In the genomic region with DNA sequence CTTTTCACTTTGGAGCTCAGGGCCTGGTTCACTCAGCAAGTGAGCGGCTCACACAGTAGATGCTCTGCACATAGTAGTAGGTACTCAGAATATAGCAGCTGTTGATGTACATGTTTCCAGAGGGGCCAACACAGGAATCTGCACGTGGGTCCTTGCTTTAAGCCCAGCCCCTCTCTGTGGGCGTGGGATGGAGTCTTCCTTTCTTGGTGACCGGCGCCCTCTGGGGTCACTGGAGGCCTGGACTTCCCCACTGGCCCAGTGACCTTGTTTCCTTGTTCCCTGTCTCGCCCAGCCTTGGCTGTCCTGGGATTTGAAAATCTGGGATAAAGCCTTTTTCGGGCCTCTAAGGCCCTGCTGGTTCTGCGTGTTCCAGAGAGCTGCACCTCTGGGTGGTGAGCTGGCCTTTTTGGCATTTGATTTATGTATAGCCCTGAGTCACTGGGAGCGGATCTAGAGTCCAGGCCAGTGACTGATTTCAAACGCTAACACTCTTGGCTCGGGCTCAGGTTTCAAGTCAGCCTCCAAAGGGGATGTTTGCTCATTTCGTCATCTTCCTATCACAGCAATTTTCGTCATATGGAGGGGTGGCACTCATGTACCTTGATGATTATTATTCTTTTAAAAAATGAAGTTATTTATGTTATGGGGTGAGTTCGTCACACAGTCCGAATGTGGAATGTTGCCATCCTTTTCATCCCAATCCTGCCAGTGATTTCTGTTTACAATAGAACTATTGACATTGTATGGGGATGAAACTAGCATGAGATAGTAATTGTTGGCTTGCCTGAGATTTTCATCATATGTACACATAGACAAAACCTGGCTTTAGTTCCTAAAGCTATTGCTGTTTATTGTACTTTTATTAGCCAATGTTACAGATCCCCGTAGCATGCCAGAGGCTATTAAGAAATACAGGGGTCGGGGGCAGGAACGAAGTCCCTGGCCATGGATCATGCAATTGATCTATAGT, we compare ENCODE assay signal across 7 cellular contexts.
DNase-seq lines count a peak whose midpoint lies in the region; ATAC-seq, FAIRE-seq and TF ChIP-seq lines count a peak whose summit lies in the region.

No MANE protein-coding gene starts in this region.

- H3K4me3 ChIP-seq in PC-9 (peak overlapping the region; percentile 39; the same call in 1 of the 2 replicates), H1 (ENCODE audit: extremely low read depth in 1 of 4, insufficient read depth in 2 of 4, low read depth in 3 of 4, low read length in 4 of 4) (no peak overlapping the region)

- peak; percentile 58 to 64; a peak in 3 of 4 replicates for TF ChIP-seq RAD21 in H1 (IDR thresholded peaks at IDR 0.05 in 1 of 2, conservative IDR thresholded peaks at IDR 0.05 in 1 of 2; ENCODE audit: low read depth in 2 of 2, low read length in 2 of 2)

- POLR2A ChIA-PET in PC-9 (lab: Charles Lee; ENCODE audit: unreplicated experiment), result interaction anchor here (0.6 kb wide), 4 partner anchors 26 to 271 kb away, joined by 3 to 7 read pairs (median 3); no protein-coding TSS in a partner anchor
- POLR2A ChIA-PET in H1 (lab: Charles Lee; ENCODE audit: partially characterized antibody), result no interaction called here

- no peak overlapping the region for H3K56ac ChIP-seq in H1 (replicated peaks; ENCODE audit: insufficient read length, low read depth, low read length)

- no peak overlapping the region for H3K9ac ChIP-seq in H1 (replicated peaks in 1 of 4; ENCODE audit: extremely low read depth in 1 of 4, low read depth in 3 of 4, low read length in 3 of 4)

- H2BK20ac ChIP-seq in H1 (ENCODE audit: low read length), result no peak overlapping the region

- no peak for TF ChIP-seq EP300 in H1 (IDR thresholded peaks at IDR 0.05; ENCODE audit: borderline replicate concordance in 1 of 2, low read depth in 2 of 2, low read length in 2 of 2)

- CTCF ChIA-PET in PC-9 (lab: Charles Lee), result interaction anchor here (0.6 to 1.8 kb wide), 3 partner anchors 13 to 172 kb away, joined by 4 to 5 read pairs (median 4); no protein-coding TSS in a partner anchor
- CTCF ChIA-PET in H1 (lab: Charles Lee; ENCODE audit: partially characterized antibody), result interaction anchor here (0.6 to 1.6 kb wide), 14 partner anchors 12 to 397 kb away, joined by 3 to 6 read pairs (median 3); no protein-coding TSS in a partner anchor

- H4K5ac ChIP-seq in H1 (ENCODE audit: insufficient read length, low read depth, low read length), result no peak overlapping the region

- H3K23ac ChIP-seq in H1 (ENCODE audit: insufficient read length), result no peak overlapping the region

- no peaks in the 10 kb centered on the region for H3K9me3 ChIP-seq in PC-9 (ENCODE audit: insufficient read depth, low read depth)
- no peaks in the 10 kb centered on the region for H3K9me3 ChIP-seq in H1 (ENCODE audit: insufficient read depth in 2 of 2, low read depth in 1 of 2, low read length in 1 of 2)

- no peak overlapping the region for H2AFZ ChIP-seq in PC-9
- no peak overlapping the region for H2AFZ ChIP-seq in H1 (ENCODE audit: low read length)

- H2BK15ac ChIP-seq in H1 (ENCODE audit: low read length), result no peak overlapping the region

- H2BK5ac ChIP-seq in H1 (ENCODE audit: low read depth, low read length), result no peak overlapping the region; the same call in 1 of the 2 replicates

- no peak overlapping the region for H2AK5ac ChIP-seq in H1 (ENCODE audit: low read depth, low read length)

- no peak overlapping the region for H3K14ac ChIP-seq in H1 (ENCODE audit: insufficient read length)

- ATAC-seq in GM18868 (IDR thresholded peaks at IDR 0.05; ENCODE audit: unreplicated experiment), result no peak

- BruUV-seq in PC-9 (replicated peaks; lab: Mats Ljungman, UMichigan), result TSS peak; percentile 94

- H3K36me3 ChIP-seq in PC-9 (ENCODE audit: low read depth) (no peaks in the 10 kb centered on the region), H1 (ENCODE audit: control insufficient read depth in 2 of 4, insufficient read depth in 4 of 4, low read length in 3 of 4) (no peaks in the 10 kb centered on the region)

- peak overlapping the region; percentile 78 for H3K4me2 ChIP-seq in PC-9
- no peak overlapping the region; a peak in 2 of 4 replicates for H3K4me2 ChIP-seq in H1 (ENCODE audit: insufficient read depth in 1 of 2, low read depth in 2 of 2, low read length in 2 of 2)

- peak overlapping the region; percentile 99 for H3K27ac ChIP-seq in PC-9
- H3K27ac ChIP-seq in H1 (ENCODE audit: low read depth, low read length), result no peak overlapping the region

- TF ChIP-seq CTCF in PC-9 (conservative IDR thresholded peaks at IDR 0.05) (no peak), H1 (IDR thresholded peaks at IDR 0.05; ENCODE audit: control extremely low read depth in 1 of 3, insufficient read depth in 1 of 3, low read depth in 1 of 3, low read length in 3 of 3) (peak in 2 of 3 experiments; percentile 31 to 36; a peak in 3 of 4 replicates)

- H4K91ac ChIP-seq in H1 (replicated peaks; ENCODE audit: insufficient read length, low read length), result no peak overlapping the region

- H3K23me2 ChIP-seq in H1 (ENCODE audit: low read depth, low read length), result no peaks in the 10 kb centered on the region

- peak overlapping the region; percentile 51; the same call in 1 of the 2 replicates for H4K8ac ChIP-seq in H1 (ENCODE audit: extremely low read depth, insufficient read depth, low read length)

- H3F3A ChIP-seq in PC-9 (ENCODE audit: insufficient read depth, low read depth), result peaks cover 41% of the 10 kb centered on the region

- FAIRE-seq in H1 (lab: Jason Lieb, UNC), result no peak

- H3K18ac ChIP-seq in H1 (ENCODE audit: extremely low read depth, low read length), result no peak overlapping the region

- H3K27me3 ChIP-seq in PC-9 (ENCODE audit: insufficient read depth, low read depth) (no peaks in the 10 kb centered on the region), H1 (replicated peaks in 1 of 4; ENCODE audit: control insufficient read depth in 3 of 4, extremely low read depth in 1 of 4, insufficient read depth in 3 of 4, low read length in 3 of 4) (no peaks in the 10 kb centered on the region)

- no peaks in the 10 kb centered on the region for H4K20me1 ChIP-seq in PC-9 (ENCODE audit: insufficient read depth)
- peaks cover 18 to 31% of the 10 kb centered on the region in 2 experiments for H4K20me1 ChIP-seq in H1 (replicated peaks in 1 of 2; ENCODE audit: control insufficient read depth in 1 of 2, insufficient read depth in 2 of 2, low read length in 2 of 2)

- no peak overlapping the region for H3K4ac ChIP-seq in H1 (replicated peaks; ENCODE audit: insufficient read length, low read depth, low read length)

- peaks cover 53% of the 10 kb centered on the region for H3K4me1 ChIP-seq in PC-9 (replicated peaks; ENCODE audit: insufficient read depth)
- peaks cover 5 to 18% (median 9%) of the 10 kb centered on the region in 4 experiments; a peak in 6 of 7 replicates for H3K4me1 ChIP-seq in H1 (replicated peaks in 1 of 4; ENCODE audit: control insufficient read depth in 3 of 4, insufficient read depth in 4 of 4, low read length in 3 of 4)

- peaks cover 27% of the 10 kb centered on the region for H3K79me1 ChIP-seq in H1 (ENCODE audit: low read depth, low read length)

- H2BK120ac ChIP-seq in H1 (replicated peaks; ENCODE audit: low read depth, low read length), result no peak overlapping the region

- 73% methylated on average over 18 of the region's 18 CpGs; no CpG with 5 or more reads in 1 of the 2 experiments for WGBS in H1 (ENCODE audit: extremely low coverage in 1 of 2, insufficient coverage in 1 of 2, insufficient read length in 1 of 2, insufficient replicate concordance in 2 of 2, low coverage in 1 of 2, low lambda C conversion rate in 2 of 2, missing lambda C conversion rate in 1 of 2), 2 experiments

- DNase-seq in HS-27A (ENCODE audit: low read depth) (peak; percentile 93), PC-9 (peak; percentile 93 to 99), H1 (ENCODE audit: low read depth in 1 of 2, low spot score in 2 of 2) (no peak), lung microvascular endothelial cell (ENCODE audit: low read depth in 2 of 2) (peak; percentile 99), ureter (ENCODE audit: low spot score) (peak; percentile 90), cerebellar cortex (ENCODE audit: low spot score) (no peak)

- intact Hi-C loops in PC-9 (cut with micrococcal nuclease; ENCODE audit: unreplicated experiment), result loop anchor here (1.0 to 10.0 kb wide), 5 partner anchors 26 to 512 kb away; partner anchors contain the start of genes CUX1 and PRKRIP1

- H3K79me2 ChIP-seq in PC-9 (ENCODE audit: low read depth), result peaks cover 67% of the 10 kb centered on the region
- peaks cover 8 to 100% of the 10 kb centered on the region in 2 experiments for H3K79me2 ChIP-seq in H1 (ENCODE audit: control insufficient read depth in 1 of 2, insufficient read depth in 2 of 2, low read length in 2 of 2)

- no peak overlapping the region for H2BK12ac ChIP-seq in H1 (ENCODE audit: low read depth, low read length)

- H3K9me2 ChIP-seq in PC-9 (ENCODE audit: insufficient read depth), result no peaks in the 10 kb centered on the region

- no peak for TF ChIP-seq POLR2A in H1 (IDR thresholded peaks at IDR 0.05; ENCODE audit: control extremely low read depth in 1 of 2, low read depth in 2 of 2, low read length in 2 of 2)

TF ChIP-seq in H1, 55 proteins besides CTCF, POLR2A, EP300 and RAD21 (continues in another document):
- TF ChIP-seq SUZ12 (IDR thresholded peaks at IDR 0.05; ENCODE audit: low read length) (no peak), TEAD4 (IDR thresholded peaks at IDR 0.05; ENCODE audit: low read depth, low read length) (no peak), SP1 (IDR thresholded peaks at IDR 0.05; ENCODE audit: low read depth, low read length) (no peak), TAF1 (IDR thresholded peaks at IDR 0.05; ENCODE audit: low read depth, low read length) (no peak), CHD1 (IDR thresholded peaks at IDR 0.05; ENCODE audit: low read depth, low read length) (no peak), KDM5A (IDR thresholded peaks at IDR 0.05; ENCODE audit: low read length) (no peak), PHF8 (conservative IDR thresholded peaks at IDR 0.05; ENCODE audit: low read depth, low read length) (no peak), ASH2L (IDR thresholded peaks at IDR 0.05; ENCODE audit: low read length) (no peak), RNF2 (IDR thresholded peaks at IDR 0.05; ENCODE audit: borderline replicate concordance, low read depth, low read length, missing control alignments, poor library complexity, severe bottlenecking) (no peak), ATF2 (IDR thresholded peaks at IDR 0.05; ENCODE audit: low read length) (no peak), CBX8 (IDR thresholded peaks at IDR 0.05; ENCODE audit: borderline replicate concordance, low read depth, low read length) (no peak)

Comparison
In these comparisons a context has a peak if more than half of its experiments do, and no peak if none do; other contexts are left out.
1. DNase-seq: peak in HS-27A (single experiment), PC-9 (2 of 2), lung microvascular endothelial cell (2 of 2) and ureter (single experiment); none in H1 (0 of 2) and cerebellar cortex (single experiment).